In the genomic region with DNA sequence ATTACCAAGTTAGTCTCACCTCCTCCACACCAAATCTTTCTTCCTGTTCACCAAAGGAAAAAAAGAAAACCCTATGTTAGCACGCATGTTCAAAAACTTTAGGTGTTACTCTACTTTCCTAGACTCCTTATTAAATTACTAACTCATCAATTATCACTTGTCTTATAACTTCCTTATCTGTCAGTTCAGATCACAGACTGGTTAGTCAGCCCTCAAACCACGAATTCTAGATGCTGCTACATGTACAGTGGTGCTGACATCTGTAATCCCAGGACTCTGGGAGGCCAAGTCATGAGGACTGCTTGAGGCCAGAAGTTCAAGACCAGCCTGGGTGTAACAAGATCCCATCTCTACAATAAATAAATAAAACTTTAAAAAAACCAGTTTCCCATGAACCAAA, we compare ENCODE assay signal across 10 cellular contexts. TPM values are rescaled to one million over a fixed set of nuclear protein-coding genes. Genes with fewer than 3 reads are reported as not detected.
DNase-seq lines count a peak whose midpoint lies in the region; ATAC-seq, FAIRE-seq and TF ChIP-seq lines count a peak whose summit lies in the region.
"Had no signal": no experiment of that assay in that cellular context is flagged by ENCODE, and none has a peak within 500 bp of the region (broad histone marks: within the 10 kb centered on the region; RNA-seq: fewer than 3 reads in every experiment).

No MANE protein-coding gene starts in this region.

- H3K9me3 Mint-ChIP-seq in GM23338 = 0 out of 3 replicates have a peak, but pooled peaks cover 2% of the 10 kb centered on the region

- TF ChIP-seq CTCF in GM23338 (conservative IDR thresholded peaks at IDR 0.05; ENCODE audit: low read depth in 2 of 2) (no peak), PC-9 (conservative IDR thresholded peaks at IDR 0.05) (no peak), bronchial epithelial cell (IDR thresholded peaks at IDR 0.05; ENCODE audit: insufficient read depth, low read length, severe bottlenecking) (no peak), psoas muscle (IDR thresholded peaks at IDR 0.05) (no peak)

- H4K20me1 ChIP-seq in GM23338 (replicated peaks; ENCODE audit: insufficient read depth) (peaks cover 68% of the 10 kb centered on the region), PC-9 (ENCODE audit: insufficient read depth) (peaks cover 61% of the 10 kb centered on the region)

- H3K4me2 ChIP-seq in GM23338 = peak overlapping the region; percentile 90; the same call in 1 of the 2 replicates
- peak overlapping the region; percentile 96 for H3K4me2 ChIP-seq in PC-9

- H2AFZ ChIP-seq in GM23338 = no peak overlapping the region
- H2AFZ ChIP-seq in PC-9 = no peak overlapping the region
- H2AFZ ChIP-seq: parathyroid adenoma had no signal

- H3K4me1 ChIP-seq in GM23338 (ENCODE audit: insufficient read depth) (peaks cover 33% of the 10 kb centered on the region), PC-9 (replicated peaks; ENCODE audit: insufficient read depth) (peaks cover 40% of the 10 kb centered on the region), psoas muscle (peaks cover 53% of the 10 kb centered on the region)

- H3K4me1 Mint-ChIP-seq in GM23338 = peaks cover 58% of the 10 kb centered on the region

- BruUV-seq in PC-9 (replicated peaks; lab: Mats Ljungman, UMichigan) = no TSS peak

- H3K36me3 ChIP-seq in GM23338 (ENCODE audit: insufficient read depth) = peaks cover 9% of the 10 kb centered on the region; the same call in 1 of the 2 replicates
- peaks cover 52% of the 10 kb centered on the region for H3K36me3 ChIP-seq in PC-9 (ENCODE audit: low read depth)
- H3K36me3 ChIP-seq in bronchial epithelial cell (ENCODE audit: control insufficient read depth, insufficient read depth, low read length) = peaks cover 4% of the 10 kb centered on the region
- peaks cover 0 to 22% of the 10 kb centered on the region in 2 donors for H3K36me3 ChIP-seq in psoas muscle (ENCODE audit: insufficient read depth in 1 of 2, low read depth in 1 of 2)

- POLR2A ChIA-PET in PC-9 (lab: Charles Lee; ENCODE audit: unreplicated experiment) = no interaction called here

- DNase-seq in GM23338 (ENCODE audit: low spot score) (no peak), PC-9 (no peak), bronchial epithelial cell (ENCODE audit: low read depth) (peak; percentile 55), psoas muscle (no peak), NCI-H2029 (lab: John Stamatoyannopoulos, UW) (no peak), activated gamma-delta T cell treated with Interleukin-2 at 50 U/mL for 16 hours (no peak)
- DNase-seq: substantia nigra had no signal

- H3F3A ChIP-seq in GM23338 (replicated peaks; ENCODE audit: low read depth) = peaks cover 5% of the 10 kb centered on the region
- peaks cover 21% of the 10 kb centered on the region; the same call in 1 of the 2 replicates for H3F3A ChIP-seq in PC-9 (ENCODE audit: insufficient read depth, low read depth)

- H3K27ac Mint-ChIP-seq in GM23338 = no peak overlapping the region

- H3K9me2 ChIP-seq in GM23338 (ENCODE audit: insufficient read depth) = no peaks in the 10 kb centered on the region
- H3K9me2 ChIP-seq in PC-9 (ENCODE audit: insufficient read depth) = no peaks in the 10 kb centered on the region

- H3K36me3 Mint-ChIP-seq in GM23338 (ENCODE audit: low read depth) = peaks cover 63% of the 10 kb centered on the region

- intact Hi-C loops in PC-9 (cut with micrococcal nuclease; ENCODE audit: unreplicated experiment) = no loop called here
- intact Hi-C loops in psoas muscle (cut with DNase I) = loop anchor here (5.0 kb wide), 2 partner anchors 70 to 145 kb away; a partner anchor contains a TSS

- H3K27ac ChIP-seq in GM23338 (ENCODE audit: low read depth) = peak overlapping the region; percentile 28; the same call in 1 of the 2 replicates
- peak overlapping the region; percentile 72; the same call in 1 of the 2 replicates for H3K27ac ChIP-seq in PC-9
- no peak overlapping the region for H3K27ac ChIP-seq in psoas muscle
- H3K27ac ChIP-seq: parathyroid adenoma had no signal

- ATAC-seq in GM23338 (no peak), psoas muscle (no peak), HG02885 (IDR thresholded peaks at IDR 0.05; ENCODE audit: poor library complexity, unreplicated experiment) (no peak)

- H3K27me3 ChIP-seq in GM23338 (ENCODE audit: insufficient read depth) = peaks cover 10% of the 10 kb centered on the region
- H3K27me3 ChIP-seq in PC-9 (ENCODE audit: insufficient read depth, low read depth) = no peaks in the 10 kb centered on the region
- H3K27me3 ChIP-seq in bronchial epithelial cell (ENCODE audit: control insufficient read depth, insufficient read depth, low read length) = no peaks in the 10 kb centered on the region
- no peaks in the 10 kb centered on the region for H3K27me3 ChIP-seq in psoas muscle (ENCODE audit: insufficient read depth in 3 of 3, low read length in 2 of 3)

- H3K27me3 Mint-ChIP-seq in GM23338 (ENCODE audit: insufficient read depth, low read depth, poor library complexity) = peaks cover 18% of the 10 kb centered on the region

- H3K9me3 ChIP-seq in PC-9 (ENCODE audit: insufficient read depth, low read depth) (no peaks in the 10 kb centered on the region), psoas muscle (no peaks in the 10 kb centered on the region)

- FAIRE-seq in bronchial epithelial cell (lab: Jason Lieb, UNC) = no peak
- FAIRE-seq: H54 had no signal

- CTCF ChIA-PET in PC-9 (lab: Charles Lee) = no interaction called here

- peak overlapping the region; percentile 99; the same call in 2 of the 3 replicates for H3K4me3 Mint-ChIP-seq in GM23338

- peak overlapping the region; percentile 100; the same call in 1 of the 2 replicates for H3K4me3 ChIP-seq in GM23338
- peak overlapping the region; percentile 13 for H3K4me3 ChIP-seq in PC-9
- no peak overlapping the region for H3K4me3 ChIP-seq in bronchial epithelial cell (ENCODE audit: low read depth, low read length)
- peak overlapping the region; percentile 98 for H3K4me3 ChIP-seq in psoas muscle

- H3K79me2 ChIP-seq in GM23338 (replicated peaks; ENCODE audit: insufficient read depth) (peaks cover 78% of the 10 kb centered on the region), PC-9 (ENCODE audit: low read depth) (peaks cover 81% of the 10 kb centered on the region)

- WGBS in psoas muscle, 3 donors = 79 to 81% (median 80%) methylated on average over 2 of the region's 2 CpGs

TF ChIP-seq in GM23338, 12 proteins besides CTCF, POLR2A, EP300 and RAD21 (continues in another document):
- TF ChIP-seq POLR2AphosphoS5 (IDR thresholded peaks at IDR 0.05; ENCODE audit: low read depth) = no peak

RNA-seq across cellular contexts. Expression of a gene that starts 3.5 kb away (rescaled TPM):
- total RNA-seq in GM23338 (2014; rRNA removed; shearing (Covaris generic)) = 464 and 490 TPM in 2 replicates
- 248 and 295 TPM in 2 replicates for polyA plus RNA-seq in GM23338 (2016; fragmentation: Nextera tagmentation; extraction: Ambion mirVana)
- total RNA-seq in PC-9 (2021) = 353 and 373 TPM in 2 replicates
- total RNA-seq in bronchial epithelial cell = 176 and 278 TPM in 2 replicates
- total RNA-seq in psoas muscle = 10 to 100 TPM; 53.5 to 65.9 (median 59.1) TPM
- polyA plus RNA-seq in psoas muscle = 10 to 100 TPM; 41.5 to 74.7 (median 57.3) TPM
